Comparison of ENCODE assay signal across 37 cellular contexts in genomic region chr3:197694251-197694650, GRCh38.
"Had no signal": no experiment of that assay in that cellular context is flagged by ENCODE, and none has a peak within 500 bp of the region (broad histone marks: within the 10 kb centered on the region; RNA-seq: fewer than 3 reads in every experiment).

No MANE protein-coding gene starts in this region.

- H3K4me1 Mint-ChIP-seq: activated B cell treated with CpG ODN at 0.5 μM for 24 hours, T-cell had no signal

- H3K9me3 Mint-ChIP-seq: activated B cell treated with CpG ODN at 0.5 μM for 24 hours; activated CD4-positive, alpha-beta memory T cell treated with anti-CD3 and anti-CD28 coated beads, Interleukin-2, amount 10 ng/mL, durations not matched to agents 7 days and 5 days; activated naive CD4-positive, alpha-beta T cell treated with anti-CD3 and anti-CD28 coated beads for 36 hours; activated naive CD4-positive, alpha-beta T cell treated with anti-CD3 and anti-CD28 coated beads, Interleukin-2, amount 50 U/mL, for 72 hours; activated T-cell treated with anti-CD3 and anti-CD28 coated beads, Interleukin-2, amount 50 U/mL, for 72 hours; activated T-helper 2 cell treated with anti-CD3 and anti-CD28 coated beads, Interferon-gamma antibody, Interleukin-2, Interleukin-4, amounts not matched to agents 10 μg/mL and 5 μg/mL and 100 μg/mL, durations not matched to agents 14 hours and 24 hours and 36 hours; T-cell had no signal

- H3K4me3 ChIP-seq: Peyer's patch, SJSA1 had no signal

- H3K27ac Mint-ChIP-seq: activated B cell treated with CpG ODN at 0.5 μM for 24 hours; activated CD4-positive, alpha-beta memory T cell treated with anti-CD3 and anti-CD28 coated beads, Interleukin-2, amount 10 ng/mL, durations not matched to agents 7 days and 5 days; activated naive CD4-positive, alpha-beta T cell treated with anti-CD3 and anti-CD28 coated beads for 36 hours; activated naive CD4-positive, alpha-beta T cell treated with anti-CD3 and anti-CD28 coated beads, Interleukin-2, amount 50 U/mL, for 72 hours; activated T-helper 2 cell treated with anti-CD3 and anti-CD28 coated beads, Interferon-gamma antibody, Interleukin-2, Interleukin-4, amounts not matched to agents 10 μg/mL and 5 μg/mL and 100 μg/mL, durations not matched to agents 14 hours and 24 hours and 36 hours; T-cell had no signal

- H3K27ac ChIP-seq: brain microvascular endothelial cell, KMS-11, Peyer's patch, SJSA1, VCaP had no signal

- DNase-seq: activated B cell treated with CpG ODN at 0.5 μM for 24 hours; activated CD4-positive, alpha-beta memory T cell treated with anti-CD3 and anti-CD28 coated beads, Interleukin-2, amount 10 ng/mL, durations not matched to agents 7 days and 5 days; activated CD4-positive, alpha-beta T cell treated with anti-CD3 and anti-CD28 coated beads for 48 hours; activated CD4-positive, CD25-positive, alpha-beta regulatory T cell treated with anti-CD3 and anti-CD28 coated beads, Interleukin-2, amount 50 U/mL, for 72 hours; activated CD8-positive, alpha-beta memory T cell treated with anti-CD3 and anti-CD28 coated beads, Interleukin-2, amount 50 U/mL, for 4 hours; activated gamma-delta T cell; activated naive CD4-positive, alpha-beta T cell treated with anti-CD3 and anti-CD28 coated beads for 36 hours; activated T-cell treated with anti-CD3 and anti-CD28 coated beads, Interleukin-2, amount 50 U/mL, for 72 hours; amniotic stem cell; aorta; brain microvascular endothelial cell; central memory CD4-positive, alpha-beta T cell; MM.1S; MV-4-11; NCI-H1092; NCI-H1436 treated with DMSO at 0.1 percent for 48 hours; NCI-H1694 treated with DMSO at 0.1 percent for 48 hours; NCI-H2029; NCI-H2171 treated with DMSO at 0.1 percent for 48 hours; NCI-H2227 treated with DMSO at 0.1 percent for 48 hours; NCI-H446 treated with DMSO at 0.1 percent for 48 hours; NCI-H526; NCI-H748 treated with DMSO at 0.1 percent for 48 hours; NK-92 treated with Interleukin-12 subunit alpha and Interleukin-12 subunit beta, amount 100 ng/mL, for 24 hours; PC-3; Peyer's patch; RPMI8226; SHP77 treated with DMSO at 0.1 percent for 48 hours; SK-N-SH; T-cell; T-helper 2 cell; T-helper 9 cell had no signal

- H3K27me3 Mint-ChIP-seq: activated B cell treated with CpG ODN at 0.5 μM for 24 hours; activated CD4-positive, alpha-beta memory T cell treated with anti-CD3 and anti-CD28 coated beads, Interleukin-2, amount 10 ng/mL, durations not matched to agents 7 days and 5 days; T-cell had no signal

- H3K9me3 ChIP-seq: Peyer's patch, SJSA1, SK-N-SH had no signal

- H3K4me1 ChIP-seq: Peyer's patch, SJSA1 had no signal

- ATAC-seq: activated naive CD4-positive, alpha-beta T cell treated with anti-CD3 and anti-CD28 coated beads, Interleukin-2, amount 50 U/mL, for 72 hours; activated T-cell treated with anti-CD3 and anti-CD28 coated beads, Interleukin-2, amount 50 U/mL, for 72 hours; PC-3; T-cell had no signal

- H3K9ac ChIP-seq: KMS-11, SK-N-SH had no signal

- H3K27me3 ChIP-seq: brain microvascular endothelial cell, Peyer's patch, SJSA1 had no signal

- H3K4me3 Mint-ChIP-seq: activated B cell treated with CpG ODN at 0.5 μM for 24 hours; activated CD4-positive, alpha-beta memory T cell treated with anti-CD3 and anti-CD28 coated beads, Interleukin-2, amount 10 ng/mL, durations not matched to agents 7 days and 5 days; activated naive CD4-positive, alpha-beta T cell treated with anti-CD3 and anti-CD28 coated beads for 36 hours; activated T-cell treated with anti-CD3 and anti-CD28 coated beads, Interleukin-2, amount 50 U/mL, for 72 hours; T-cell had no signal
